ENCODE assay signal across 7 cellular contexts in the genomic region with DNA sequence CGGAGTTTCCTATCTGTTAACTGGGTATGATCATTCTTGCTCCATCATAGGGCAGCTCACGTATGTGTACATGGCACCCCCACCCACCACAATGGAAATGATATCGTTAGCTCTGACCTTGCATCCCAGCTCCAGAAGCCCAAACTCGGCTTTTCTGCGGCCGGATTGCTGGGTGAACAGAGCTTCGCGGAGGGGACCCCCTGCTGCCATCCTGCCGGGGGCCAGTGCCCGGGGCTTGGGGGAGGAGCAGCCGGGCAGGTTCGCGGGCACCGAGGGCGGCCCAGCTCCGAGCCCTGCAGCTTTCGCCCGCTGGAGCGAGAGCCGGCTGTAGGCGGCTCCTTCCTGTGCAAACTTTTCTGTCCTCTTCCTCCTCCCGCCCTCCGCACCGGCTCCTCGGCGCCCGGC. TPM values are rescaled to one million over a fixed set of nuclear protein-coding genes. Genes with fewer than 3 reads are reported as not detected.
A peak's percentile ranks its signal among the peaks of the same experiment; 100 is the strongest.
DNase-seq lines count a peak whose midpoint lies in the region; ATAC-seq and TF ChIP-seq lines count a peak whose summit lies in the region.

No MANE protein-coding gene starts in this region.

- H3K36me3 ChIP-seq in muscle layer of colon (ENCODE audit: insufficient read depth, low read length) = no peaks in the 10 kb centered on the region
- H3K36me3 ChIP-seq in tibial nerve = no peaks in the 10 kb centered on the region

- H3K27me3 Mint-ChIP-seq in endothelial cell (ENCODE audit: unreplicated experiment) = peaks cover 11% of the 10 kb centered on the region

- peak; percentile 48 for ATAC-seq in GM18519 (IDR thresholded peaks at IDR 0.05; ENCODE audit: low FRiP score, unreplicated experiment)
- peak; percentile 80 for ATAC-seq in HG02759 (IDR thresholded peaks at IDR 0.05; ENCODE audit: unreplicated experiment)

- no peak for TF ChIP-seq POLR2A in tibial nerve (IDR thresholded peaks at IDR 0.05)

- TF ChIP-seq CTCF in endothelial cell (IDR thresholded peaks at IDR 0.05; ENCODE audit: unreplicated experiment) (no peak), tibial nerve (IDR thresholded peaks at IDR 0.05) (no peak)

- H3K4me1 Mint-ChIP-seq in endothelial cell (ENCODE audit: unreplicated experiment) = peaks cover 6% of the 10 kb centered on the region

- no peaks in the 10 kb centered on the region for H3K9me3 ChIP-seq in muscle layer of colon (ENCODE audit: low read length)
- no peaks in the 10 kb centered on the region for H3K9me3 ChIP-seq in tibial nerve

- no peaks in the 10 kb centered on the region for H3K9me3 Mint-ChIP-seq in endothelial cell (ENCODE audit: unreplicated experiment)

- H3K4me3 Mint-ChIP-seq in endothelial cell (ENCODE audit: unreplicated experiment) = peak overlapping the region; percentile 88

- 2 to 4% methylated on average over 25 to 27 of the region's 27 CpGs for WGBS in tibial nerve, 2 donors

- no peaks in the 10 kb centered on the region for H3K27me3 ChIP-seq in muscle layer of colon (ENCODE audit: control insufficient read depth in 1 of 2, insufficient read depth in 2 of 2, low read length in 2 of 2)
- no peaks in the 10 kb centered on the region for H3K27me3 ChIP-seq in tibial nerve

- no peak for TF ChIP-seq EP300 in tibial nerve (IDR thresholded peaks at IDR 0.05)

- H3K4me3 ChIP-seq in muscle layer of colon (ENCODE audit: low read depth in 1 of 2, low read length in 2 of 2) = peak overlapping the region; percentile 44 to 60
- peak overlapping the region; percentile 34 to 63 (median 54) for H3K4me3 ChIP-seq in tibial nerve

- peaks cover 3% of the 10 kb centered on the region for H3K36me3 Mint-ChIP-seq in endothelial cell (ENCODE audit: low read depth, unreplicated experiment)

- H3K9ac ChIP-seq in muscle layer of colon (ENCODE audit: low read length) = no peak overlapping the region

- H3K27ac ChIP-seq in muscle layer of colon (ENCODE audit: low read depth, low read length) = no peak overlapping the region
- peak overlapping the region in 2 of 4 donors; percentile 63 to 76 for H3K27ac ChIP-seq in tibial nerve

- no peak overlapping the region for H3K27ac Mint-ChIP-seq in endothelial cell (ENCODE audit: unreplicated experiment)

- H3K4me1 ChIP-seq in muscle layer of colon (ENCODE audit: insufficient read depth, low read length) = peaks cover 8% of the 10 kb centered on the region
- H3K4me1 ChIP-seq in tibial nerve = peaks cover 0 to 12% (median 4%) of the 10 kb centered on the region in 4 donors

- DNase-seq in NCI-H146 (lab: John Stamatoyannopoulos, UW) = peak; percentile 83
- peak; percentile 62 to 71 for DNase-seq in activated CD4-positive, alpha-beta T cell treated with anti-CD3 and anti-CD28 coated beads, Interleukin-2, amount 50 U/mL, for 48 hours
- no peak for DNase-seq in endothelial cell (ENCODE audit: low spot score)
- no peak for DNase-seq in tibial nerve (ENCODE audit: low spot score in 2 of 2)

RNA-seq across cellular contexts. Expression of gene FUCA2, which starts 24.9 kb away (rescaled TPM):
- total RNA-seq in endothelial cell (ENCODE audit: unreplicated experiment) (31.0 TPM), tibial nerve (10 to 100 TPM; 24.9 to 49.6 (median 33.6) TPM)

Comparison
In these comparisons a context has a peak if more than half of its experiments do, and no peak if none do; other contexts are left out.
1. DNase-seq: peak in NCI-H146 (single experiment) and activated CD4-positive, alpha-beta T cell treated with anti-CD3 and anti-CD28 coated beads, Interleukin-2, amount 50 U/mL, for 48 hours (2 of 2); none in endothelial cell (single experiment) and tibial nerve (0 of 2).